Comparison of ENCODE assay signal across 19 cellular contexts in the genomic region with DNA sequence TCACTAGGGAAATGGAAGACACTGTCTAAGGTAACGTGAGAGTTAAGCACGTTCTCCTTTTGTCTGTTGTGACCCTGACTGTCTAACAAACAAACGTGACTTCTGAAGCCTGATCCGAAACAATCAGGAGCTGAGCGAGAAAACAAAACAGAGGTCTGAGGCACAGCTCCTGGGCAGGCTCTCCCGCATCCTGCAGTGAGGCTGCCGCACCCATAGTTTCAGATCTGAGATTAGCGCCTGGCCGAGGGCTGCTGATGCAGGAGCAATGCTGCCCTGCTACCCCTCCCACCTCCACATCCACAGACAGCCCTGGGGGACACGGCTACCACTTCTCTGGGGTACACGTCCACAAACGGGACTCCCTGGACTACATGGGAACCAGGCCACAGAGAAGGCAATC. TPM values are rescaled to one million over a fixed set of nuclear protein-coding genes. Genes with fewer than 3 reads are reported as not detected.
A peak's percentile ranks its signal among the peaks of the same experiment; 100 is the strongest.
DNase-seq lines count a peak whose midpoint lies in the region; ATAC-seq and TF ChIP-seq lines count a peak whose summit lies in the region.
"Had no signal": no experiment of that assay in that cellular context is flagged by ENCODE, and none has a peak within 500 bp of the region (broad histone marks: within the 10 kb centered on the region; RNA-seq: fewer than 3 reads in every experiment).

No MANE protein-coding gene starts in this region.

- ATAC-seq in T-helper 17 cell, result peak; percentile 8
- ATAC-seq in activated naive CD4-positive, alpha-beta T cell treated with anti-CD3 and anti-CD28 coated beads, Interleukin-2, amount 50 U/mL, for 72 hours, result peak in 1 of 2 donors; percentile 34
- ATAC-seq: sciatic nerve; stimulated activated memory B cell treated with anti-CD40 and anti-IgM and Interleukin-4, amounts not matched to agents 10 μg/mL and 1 μg/mL and 100 μg/mL, for 72 hours had no signal

- H3K27me3 Mint-ChIP-seq in T-helper 17 cell, result no peaks in the 10 kb centered on the region
- H3K27me3 Mint-ChIP-seq: stimulated activated memory B cell treated with anti-CD40 and anti-IgM and Interleukin-4, amounts not matched to agents 10 μg/mL and 1 μg/mL and 100 μg/mL, for 72 hours had no signal

- TF ChIP-seq CTCF in GM10266 (IDR thresholded peaks at IDR 0.05; ENCODE audit: control insufficient read depth, insufficient read depth, low read depth, missing control alignments), result no peak

- H3K9me3 Mint-ChIP-seq in activated naive CD4-positive, alpha-beta T cell treated with anti-CD3 and anti-CD28 coated beads, Interleukin-2, amount 50 U/mL, for 72 hours, result peaks cover 1 to 5% of the 10 kb centered on the region in 2 donors
- H3K9me3 Mint-ChIP-seq: nephron progenitor cell; stimulated activated memory B cell treated with anti-CD40 and anti-IgM and Interleukin-4, amounts not matched to agents 10 μg/mL and 1 μg/mL and 100 μg/mL, for 72 hours had no signal

- peak; percentile 40 for DNase-seq in activated CD4-positive, alpha-beta T cell treated with anti-CD3 and anti-CD28 coated beads for 48 hours
- DNase-seq in activated CD4-positive, alpha-beta T cell treated with anti-CD3 and anti-CD28 coated beads, Interleukin-2, amount 50 U/mL, for 4 hours, result no peak
- DNase-seq in T-helper 17 cell (no peak), retina (peak; percentile 7), GM10266 (ENCODE audit: extremely low spot score) (no peak), CD1c-positive myeloid dendritic cell (ENCODE audit: extremely low spot score) (no peak), dedifferentiated amniotic fluid mesenchymal stem cell (ENCODE audit: extremely low spot score) (no peak)
- peak in 1 of 2 donors; percentile 25 for DNase-seq in activated naive CD4-positive, alpha-beta T cell treated with anti-CD3 and anti-CD28 coated beads, Interleukin-2, amount 50 U/mL, for 72 hours (ENCODE audit: low spot score in 2 of 2)
- DNase-seq: brain microvascular endothelial cell; NCI-H1092 treated with DMSO at 0.1 percent for 48 hours; NCI-H226; nephron progenitor cell; stimulated activated CD4-positive, alpha-beta T cell treated with anti-CD3 and anti-CD28 coated beads, Interleukin-4, amount 100 ng/mL, for 4 hours; uterus; WERI-Rb-1 had no signal

- peak overlapping the region; percentile 77 for H3K4me3 Mint-ChIP-seq in T-helper 17 cell
- H3K4me3 Mint-ChIP-seq: nephron progenitor cell; stimulated activated memory B cell treated with anti-CD40 and anti-IgM and Interleukin-4, amounts not matched to agents 10 μg/mL and 1 μg/mL and 100 μg/mL, for 72 hours had no signal

- H3K36me3 Mint-ChIP-seq in T-helper 17 cell (ENCODE audit: low read depth), result peaks cover 2% of the 10 kb centered on the region
- peaks cover 19 to 47% of the 10 kb centered on the region in 2 donors for H3K36me3 Mint-ChIP-seq in activated naive CD4-positive, alpha-beta T cell treated with anti-CD3 and anti-CD28 coated beads, Interleukin-2, amount 50 U/mL, for 72 hours
- H3K36me3 Mint-ChIP-seq: stimulated activated memory B cell treated with anti-CD40 and anti-IgM and Interleukin-4, amounts not matched to agents 10 μg/mL and 1 μg/mL and 100 μg/mL, for 72 hours had no signal

- H3K9me3 ChIP-seq in T-helper 17 cell (ENCODE audit: control insufficient read depth, low read length, poor library complexity, severe bottlenecking), result no peaks in the 10 kb centered on the region
- H3K9me3 ChIP-seq: uterus had no signal

- H3K4me1 Mint-ChIP-seq in T-helper 17 cell, result peaks cover 63% of the 10 kb centered on the region

- H3K27ac Mint-ChIP-seq in T-helper 17 cell, result peak overlapping the region; percentile 97
- H3K27ac Mint-ChIP-seq in activated naive CD4-positive, alpha-beta T cell treated with anti-CD3 and anti-CD28 coated beads, Interleukin-2, amount 50 U/mL, for 72 hours, result peak overlapping the region; percentile 92 to 94
- H3K27ac Mint-ChIP-seq: nephron progenitor cell had no signal

RNA-seq across cellular contexts. Expression of a gene that starts 46.7 kb away (rescaled TPM):
- total RNA-seq in T-helper 17 cell, result 10 to 100 TPM; 43.5 to 45.3 TPM
- 10 to 100 TPM; 22.0 to 35.1 TPM for total RNA-seq in activated naive CD4-positive, alpha-beta T cell treated with anti-CD3 and anti-CD28 coated beads, Interleukin-2, amount 50 U/mL, for 72 hours

RNA-seq across cellular contexts. Expression of a gene that starts 52.6 kb away (rescaled TPM):
- total RNA-seq in T-helper 17 cell, result 1 to 10 TPM; 1.3 to 2.1 TPM
- total RNA-seq in activated naive CD4-positive, alpha-beta T cell treated with anti-CD3 and anti-CD28 coated beads, Interleukin-2, amount 50 U/mL, for 72 hours, result under 1 TPM; 0.46 to 0.56 TPM
- total RNA-seq: fibroblast of villous mesenchyme, OCI-LY7 had no signal

Comparison
In these comparisons a context has a peak if more than half of its experiments do, and no peak if none do; other contexts are left out.
1. DNase-seq: peak in activated CD4-positive, alpha-beta T cell treated with anti-CD3 and anti-CD28 coated beads for 48 hours (single experiment) and retina (single experiment); none in activated CD4-positive, alpha-beta T cell treated with anti-CD3 and anti-CD28 coated beads, Interleukin-2, amount 50 U/mL, for 4 hours (0 of 2), T-helper 17 cell (0 of 3), GM10266 (single experiment), CD1c-positive myeloid dendritic cell (single experiment) and dedifferentiated amniotic fluid mesenchymal stem cell (single experiment).